ENCODE assay signal across 1 cellular context in genomic region chr15:77944002-77944867, GRCh38.
TF ChIP-seq lines count a peak whose summit lies in the region.

No MANE protein-coding gene starts in this region.

TF ChIP-seq in HepG2, 621 proteins besides CTCF, POLR2A, EP300 and RAD21 (continued from another document):
- TF ChIP-seq TBX3 (IDR thresholded peaks at IDR 0.05; ENCODE audit: borderline replicate concordance): no peak
- TF ChIP-seq CCAR2 (optimal IDR thresholded peaks at IDR 0.05; ENCODE audit: low read depth, low read length): no peak
- TF ChIP-seq, protein P1, sequence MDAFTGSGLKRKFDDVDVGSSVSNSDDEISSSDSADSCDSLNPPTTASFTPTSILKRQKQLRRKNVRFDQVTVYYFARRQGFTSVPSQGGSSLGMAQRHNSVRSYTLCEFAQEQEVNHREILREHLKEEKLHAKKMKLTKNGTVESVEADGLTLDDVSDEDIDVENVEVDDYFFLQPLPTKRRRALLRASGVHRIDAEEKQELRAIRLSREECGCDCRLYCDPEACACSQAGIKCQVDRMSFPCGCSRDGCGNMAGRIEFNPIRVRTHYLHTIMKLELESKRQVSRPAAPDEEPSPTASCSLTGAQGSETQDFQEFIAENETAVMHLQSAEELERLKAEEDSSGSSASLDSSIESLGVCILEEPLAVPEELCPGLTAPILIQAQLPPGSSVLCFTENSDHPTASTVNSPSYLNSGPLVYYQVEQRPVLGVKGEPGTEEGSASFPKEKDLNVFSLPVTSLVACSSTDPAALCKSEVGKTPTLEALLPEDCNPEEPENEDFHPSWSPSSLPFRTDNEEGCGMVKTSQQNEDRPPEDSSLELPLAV (CRISPR knock-in tag; conservative IDR thresholded peaks at IDR 0.05; ENCODE audit: low read depth): no peak
- TF ChIP-seq TRAFD1 (CRISPR knock-in tag; IDR thresholded peaks at IDR 0.05; ENCODE audit: borderline replicate concordance): no peak
- no peak for TF ChIP-seq ARNT (IDR thresholded peaks at IDR 0.05)
- TF ChIP-seq CENPBD1 (CRISPR knock-in tag; IDR thresholded peaks at IDR 0.05; ENCODE audit: borderline replicate concordance, low read depth): no peak
- TF ChIP-seq PAX8 (CRISPR knock-in tag; IDR thresholded peaks at IDR 0.05; ENCODE audit: borderline replicate concordance): no peak
- TF ChIP-seq U2AF2 (IDR thresholded peaks at IDR 0.05; ENCODE audit: low read depth, low read length): no peak
- no peak for TF ChIP-seq ZNF225 (CRISPR knock-in tag; IDR thresholded peaks at IDR 0.05)
- TF ChIP-seq ZSCAN31 (CRISPR knock-in tag; IDR thresholded peaks at IDR 0.05; ENCODE audit: low read depth): no peak
- TF ChIP-seq STAT5B (CRISPR knock-in tag; IDR thresholded peaks at IDR 0.05): no peak
- TF ChIP-seq SUZ12 (IDR thresholded peaks at IDR 0.05; ENCODE audit: low read depth, low read length): no peak
- TF ChIP-seq AKNA (CRISPR knock-in tag; IDR thresholded peaks at IDR 0.05; ENCODE audit: borderline replicate concordance): no peak
- TF ChIP-seq, protein P2, sequence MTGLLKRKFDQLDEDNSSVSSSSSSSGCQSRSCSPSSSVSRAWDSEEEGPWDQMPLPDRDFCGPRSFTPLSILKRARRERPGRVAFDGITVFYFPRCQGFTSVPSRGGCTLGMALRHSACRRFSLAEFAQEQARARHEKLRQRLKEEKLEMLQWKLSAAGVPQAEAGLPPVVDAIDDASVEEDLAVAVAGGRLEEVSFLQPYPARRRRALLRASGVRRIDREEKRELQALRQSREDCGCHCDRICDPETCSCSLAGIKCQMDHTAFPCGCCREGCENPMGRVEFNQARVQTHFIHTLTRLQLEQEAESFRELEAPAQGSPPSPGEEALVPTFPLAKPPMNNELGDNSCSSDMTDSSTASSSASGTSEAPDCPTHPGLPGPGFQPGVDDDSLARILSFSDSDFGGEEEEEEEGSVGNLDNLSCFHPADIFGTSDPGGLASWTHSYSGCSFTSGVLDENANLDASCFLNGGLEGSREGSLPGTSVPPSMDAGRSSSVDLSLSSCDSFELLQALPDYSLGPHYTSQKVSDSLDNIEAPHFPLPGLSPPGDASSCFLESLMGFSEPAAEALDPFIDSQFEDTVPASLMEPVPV (CRISPR knock-in tag; IDR thresholded peaks at IDR 0.05): no peak
- no peak for TF ChIP-seq FOXK2 (IDR thresholded peaks at IDR 0.05)
- TF ChIP-seq TBL1XR1 (IDR thresholded peaks at IDR 0.05; ENCODE audit: borderline replicate concordance, low read length, partially characterized antibody): no peak
- TF ChIP-seq ZNF777 (CRISPR knock-in tag; IDR thresholded peaks at IDR 0.05): no peak
- no peak for TF ChIP-seq CHD4 (IDR thresholded peaks at IDR 0.05; ENCODE audit: borderline replicate concordance, low read length)
- TF ChIP-seq ISX (CRISPR knock-in tag; conservative IDR thresholded peaks at IDR 0.05): no peak
- no peak for TF ChIP-seq BRF2 (CRISPR knock-in tag; IDR thresholded peaks at IDR 0.05)
- TF ChIP-seq, protein P3, sequence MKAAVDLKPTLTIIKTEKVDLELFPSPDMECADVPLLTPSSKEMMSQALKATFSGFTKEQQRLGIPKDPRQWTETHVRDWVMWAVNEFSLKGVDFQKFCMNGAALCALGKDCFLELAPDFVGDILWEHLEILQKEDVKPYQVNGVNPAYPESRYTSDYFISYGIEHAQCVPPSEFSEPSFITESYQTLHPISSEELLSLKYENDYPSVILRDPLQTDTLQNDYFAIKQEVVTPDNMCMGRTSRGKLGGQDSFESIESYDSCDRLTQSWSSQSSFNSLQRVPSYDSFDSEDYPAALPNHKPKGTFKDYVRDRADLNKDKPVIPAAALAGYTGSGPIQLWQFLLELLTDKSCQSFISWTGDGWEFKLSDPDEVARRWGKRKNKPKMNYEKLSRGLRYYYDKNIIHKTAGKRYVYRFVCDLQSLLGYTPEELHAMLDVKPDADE (CRISPR knock-in tag; IDR thresholded peaks at IDR 0.05): no peak
- no peak for TF ChIP-seq NFIC (IDR thresholded peaks at IDR 0.05; ENCODE audit: low read length)
- TF ChIP-seq TCF7L2 (IDR thresholded peaks at IDR 0.05; ENCODE audit: low read depth, low read length): no peak
- TF ChIP-seq ZNF567 (CRISPR knock-in tag; IDR thresholded peaks at IDR 0.05; ENCODE audit: borderline replicate concordance): no peak
- no peak for TF ChIP-seq U2AF1 (optimal IDR thresholded peaks at IDR 0.05; ENCODE audit: low read depth, low read length)
- no peak for TF ChIP-seq GFI1 (CRISPR knock-in tag; IDR thresholded peaks at IDR 0.05; ENCODE audit: borderline replicate concordance)
- no peak for TF ChIP-seq THAP7 (CRISPR knock-in tag; IDR thresholded peaks at IDR 0.05)
- TF ChIP-seq KDM5A (IDR thresholded peaks at IDR 0.05; ENCODE audit: borderline replicate concordance, low read length): no peak
